ENCODE assay signal across 8 cellular contexts in the genomic region with DNA sequence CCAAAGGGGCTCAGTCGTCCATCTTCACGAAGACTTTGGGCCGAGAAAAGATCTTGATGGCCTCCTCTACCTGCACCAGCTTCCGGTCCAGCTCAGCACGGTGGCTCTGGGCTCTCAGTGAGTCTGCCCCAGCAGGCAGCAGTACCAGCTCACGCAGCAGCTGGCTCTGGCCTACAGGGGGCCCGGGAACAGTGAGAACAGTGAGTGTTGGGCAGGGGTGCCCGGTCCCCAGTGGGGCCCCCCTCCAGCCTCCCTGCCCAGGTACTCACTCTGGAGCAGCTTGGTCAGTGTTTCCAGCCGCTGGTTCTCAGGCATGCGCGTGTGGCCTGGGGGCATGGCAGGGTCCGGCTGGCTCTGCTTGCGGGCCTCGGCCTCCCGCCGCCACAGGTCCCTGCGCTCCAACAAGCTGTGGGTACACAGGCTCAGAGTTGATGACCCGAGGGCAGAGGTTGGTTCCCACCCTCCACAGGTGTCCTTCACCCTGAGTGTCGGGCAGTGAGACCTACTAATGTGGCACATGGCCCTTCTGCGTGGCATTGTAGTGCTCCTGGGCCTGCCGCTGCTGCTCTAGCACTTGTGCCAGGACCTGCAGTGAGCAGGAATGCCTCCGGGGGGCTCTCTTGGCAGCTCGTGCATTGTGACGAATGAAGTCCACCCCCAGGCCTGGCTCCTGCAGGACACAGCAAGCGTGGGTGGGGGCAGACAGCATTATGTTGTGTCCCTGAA. TPM values are rescaled to one million over a fixed set of nuclear protein-coding genes. Genes with fewer than 3 reads are reported as not detected.
A peak's percentile ranks its signal among the peaks of the same experiment; 100 is the strongest.
DNase-seq lines count a peak whose midpoint lies in the region; ATAC-seq, FAIRE-seq and TF ChIP-seq lines count a peak whose summit lies in the region.

No MANE protein-coding gene starts in this region.

- peaks cover 2% of the 10 kb centered on the region for H3K36me3 ChIP-seq in astrocyte (ENCODE audit: insufficient read depth, low read length)
- no peaks in the 10 kb centered on the region for H3K36me3 ChIP-seq in colonic mucosa

- H3K27me3 ChIP-seq in astrocyte (ENCODE audit: insufficient read depth, low read length) (no peaks in the 10 kb centered on the region), colonic mucosa (no peaks in the 10 kb centered on the region)

- H3K27me3 Mint-ChIP-seq in astrocyte (ENCODE audit: low read depth, unreplicated experiment) (peaks cover 6% of the 10 kb centered on the region), nephron progenitor cell (ENCODE audit: low read depth, poor library complexity) (peaks cover 21% of the 10 kb centered on the region)

- ATAC-seq in GM18858 (IDR thresholded peaks at IDR 0.05; ENCODE audit: unreplicated experiment) (no peak), HG02884 (IDR thresholded peaks at IDR 0.05; ENCODE audit: unreplicated experiment) (no peak)

- no peak overlapping the region for H3K4me3 ChIP-seq in astrocyte (ENCODE audit: insufficient read depth, low read depth, low read length)
- H3K4me3 ChIP-seq in colonic mucosa: no peak overlapping the region

- no peak for FAIRE-seq in astrocyte (lab: Jason Lieb, UNC)

- intact Hi-C loops in colonic mucosa (cut with DNase I): loop anchor here (10.0 kb wide), 1 partner anchor 139 kb away; the partner anchor contains the start of gene RIPOR1

- H4K20me1 ChIP-seq in astrocyte (ENCODE audit: insufficient read depth, low read length): peaks cover 22% of the 10 kb centered on the region

- no peak overlapping the region for H3K4me3 Mint-ChIP-seq in astrocyte (ENCODE audit: unreplicated experiment)
- no peak overlapping the region for H3K4me3 Mint-ChIP-seq in nephron progenitor cell

- no peak overlapping the region for H2AFZ ChIP-seq in astrocyte (ENCODE audit: low read depth, low read length)

- H3K36me3 Mint-ChIP-seq in astrocyte (ENCODE audit: low read depth, unreplicated experiment) (peaks cover 4% of the 10 kb centered on the region), nephron progenitor cell (ENCODE audit: low read depth) (peaks cover 15% of the 10 kb centered on the region)

- DNase-seq in SKM-1 treated with dmso at 0.1 percent for 144 hours (lab: John Stamatoyannopoulos, UW; ENCODE audit: unreplicated experiment): peak; percentile 26
- no peak for DNase-seq in SKM-1 (lab: John Stamatoyannopoulos, UW; ENCODE audit: unreplicated experiment)
- DNase-seq in KG1 (lab: John Stamatoyannopoulos, UW): peak; percentile 8
- DNase-seq in astrocyte (ENCODE audit: low read depth): no peak
- DNase-seq in nephron progenitor cell: no peak
- DNase-seq in colonic mucosa: no peak

- H3K4me2 ChIP-seq in astrocyte (ENCODE audit: low read length): no peak overlapping the region

- H3K27ac ChIP-seq in astrocyte (ENCODE audit: low read depth, low read length) (no peak overlapping the region), colonic mucosa (no peak overlapping the region)

- H3K4me1 Mint-ChIP-seq in astrocyte (ENCODE audit: low read depth, unreplicated experiment) (peaks cover 4% of the 10 kb centered on the region), nephron progenitor cell (peaks cover 47% of the 10 kb centered on the region)

- H3K27ac Mint-ChIP-seq in astrocyte (ENCODE audit: unreplicated experiment) (no peak overlapping the region), nephron progenitor cell (no peak overlapping the region)

- no peaks in the 10 kb centered on the region for H3K9me3 Mint-ChIP-seq in astrocyte (ENCODE audit: unreplicated experiment)
- H3K9me3 Mint-ChIP-seq in nephron progenitor cell: no peaks in the 10 kb centered on the region

- H3K4me1 ChIP-seq in astrocyte (ENCODE audit: insufficient read depth, low read length) (peaks cover 29% of the 10 kb centered on the region), colonic mucosa (peaks cover 23% of the 10 kb centered on the region)

- peaks cover 14% of the 10 kb centered on the region for H3K79me2 ChIP-seq in astrocyte (ENCODE audit: insufficient read depth, low read length)

- TF ChIP-seq CTCF in astrocyte (IDR thresholded peaks at IDR 0.05; ENCODE audit: insufficient read depth, low read depth, low read length) (peak; percentile 15), nephron progenitor cell (IDR thresholded peaks at IDR 0.05) (peak; percentile 22), colonic mucosa (IDR thresholded peaks at IDR 0.05) (no peak)

- H3K9me3 ChIP-seq in astrocyte (ENCODE audit: insufficient read depth, low read depth, low read length) (no peaks in the 10 kb centered on the region), colonic mucosa (no peaks in the 10 kb centered on the region)

- H3K9ac ChIP-seq in astrocyte (ENCODE audit: low read length) (no peak overlapping the region), colonic mucosa (ENCODE audit: low read depth in 2 of 2, low read length in 2 of 2) (no peak overlapping the region)

RNA-seq across cellular contexts. Expression of gene PARD6A, which starts 2.6 kb away (rescaled TPM):
- 1.2 and 1.4 TPM in 2 replicates for total RNA-seq in astrocyte
- 10 to 100 TPM in 1 of 2 donors, 1 to 10 TPM in 1; 4.6 to 10.3 TPM for total RNA-seq in colonic mucosa

RNA-seq across cellular contexts. Expression of gene ENKD1, which starts 3.2 kb away (rescaled TPM):
- 6.0 and 8.5 TPM in 2 replicates for total RNA-seq in astrocyte
- 10 to 100 TPM in 1 of 2 donors, 1 to 10 TPM in 1; 9.1 to 13.0 TPM for total RNA-seq in colonic mucosa

RNA-seq across cellular contexts. Expression of gene ACD, which starts 3.3 kb away (rescaled TPM):
- 11.8 and 13.5 TPM in 2 replicates for total RNA-seq in astrocyte
- 10 to 100 TPM; 11.8 to 27.5 TPM for total RNA-seq in colonic mucosa

RNA-seq across cellular contexts. Expression of gene C16orf86, which starts 3.3 kb away (rescaled TPM):
- total RNA-seq in astrocyte (0.32 and 1.6 TPM in 2 replicates), colonic mucosa (1 to 10 TPM; 1.1 to 1.4 TPM)

RNA-seq across cellular contexts. Expression of gene CARMIL2, which starts 18.4 kb away (rescaled TPM):
- total RNA-seq in astrocyte: 2.0 TPM in 2 replicates
- total RNA-seq in colonic mucosa: 1 to 10 TPM; 1.9 to 2.5 TPM

Comparison
In these comparisons a context has a peak if more than half of its experiments do, and no peak if none do; other contexts are left out.
1. DNase-seq: peak in SKM-1 treated with dmso at 0.1 percent for 144 hours (single experiment) and KG1 (single experiment); none in SKM-1 (single experiment), astrocyte (single experiment), nephron progenitor cell (single experiment) and colonic mucosa (single experiment).